8 cellular contexts compared by ENCODE assay signal in the genomic region with DNA sequence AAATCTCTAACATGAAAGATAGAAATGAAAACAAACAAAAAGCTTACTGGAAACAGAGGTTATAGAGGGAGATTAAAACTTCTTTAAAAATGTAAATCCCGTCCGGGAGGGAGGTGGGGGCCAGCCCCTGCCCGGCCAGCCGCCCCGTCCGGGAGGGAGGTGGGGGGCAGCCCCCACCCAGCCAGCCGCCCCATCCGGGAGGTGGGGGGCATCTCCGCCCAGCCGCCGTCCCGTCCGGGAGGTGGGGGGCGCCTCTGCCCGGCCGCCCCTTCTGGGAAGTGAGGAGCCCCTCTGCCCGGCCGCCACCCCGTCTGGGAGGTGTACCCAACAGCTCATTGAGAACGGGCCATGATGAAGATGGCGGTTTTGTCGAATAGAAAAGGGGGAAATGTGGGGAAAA. TPM values are rescaled to one million over a fixed set of nuclear protein-coding genes. Genes with fewer than 3 reads are reported as not detected.
"Had no signal": no experiment of that assay in that cellular context is flagged by ENCODE, and none has a peak within 500 bp of the region (broad histone marks: within the 10 kb centered on the region; RNA-seq: fewer than 3 reads in every experiment).

No MANE protein-coding gene starts in this region.

RNA-seq across cellular contexts. Expression of gene FGF12, which starts 16.2 kb away (rescaled TPM):
- total RNA-seq: activated naive CD4-positive, alpha-beta T cell treated with anti-CD3 and anti-CD28 coated beads for 36 hours; activated naive CD4-positive, alpha-beta T cell treated with anti-CD3 and anti-CD28 coated beads, Interleukin-2, amount 50 U/mL, for 72 hours; activated naive CD8-positive, alpha-beta T cell treated with anti-CD3 and anti-CD28 coated beads for 36 hours; activated naive CD8-positive, alpha-beta T cell treated with anti-CD3 and anti-CD28 coated beads, Interleukin-2, amount 10 ng/mL, durations not matched to agents 7 days and 5 days; activated T-cell treated with anti-CD3 and anti-CD28 coated beads, Interleukin-2, amount 50 U/mL, for 72 hours; activated T-helper 1 cell treated with anti-CD3 and anti-CD28 coated beads, Interleukin-12 subunit alpha, Interleukin-12 subunit beta, Interleukin-2, Interleukin-4 antibody, amounts not matched to agents 30 ng/mL and 10 ng/mL and 1 ng/mL, durations not matched to agents 14 hours and 24 hours and 36 hours; activated T-helper 2 cell treated with anti-CD3 and anti-CD28 coated beads, Interferon-gamma antibody, Interleukin-2, Interleukin-4, amounts not matched to agents 10 μg/mL and 5 μg/mL and 100 μg/mL, durations not matched to agents 14 hours and 24 hours and 36 hours; bronchial epithelial cell had no signal
